In the genomic region with DNA sequence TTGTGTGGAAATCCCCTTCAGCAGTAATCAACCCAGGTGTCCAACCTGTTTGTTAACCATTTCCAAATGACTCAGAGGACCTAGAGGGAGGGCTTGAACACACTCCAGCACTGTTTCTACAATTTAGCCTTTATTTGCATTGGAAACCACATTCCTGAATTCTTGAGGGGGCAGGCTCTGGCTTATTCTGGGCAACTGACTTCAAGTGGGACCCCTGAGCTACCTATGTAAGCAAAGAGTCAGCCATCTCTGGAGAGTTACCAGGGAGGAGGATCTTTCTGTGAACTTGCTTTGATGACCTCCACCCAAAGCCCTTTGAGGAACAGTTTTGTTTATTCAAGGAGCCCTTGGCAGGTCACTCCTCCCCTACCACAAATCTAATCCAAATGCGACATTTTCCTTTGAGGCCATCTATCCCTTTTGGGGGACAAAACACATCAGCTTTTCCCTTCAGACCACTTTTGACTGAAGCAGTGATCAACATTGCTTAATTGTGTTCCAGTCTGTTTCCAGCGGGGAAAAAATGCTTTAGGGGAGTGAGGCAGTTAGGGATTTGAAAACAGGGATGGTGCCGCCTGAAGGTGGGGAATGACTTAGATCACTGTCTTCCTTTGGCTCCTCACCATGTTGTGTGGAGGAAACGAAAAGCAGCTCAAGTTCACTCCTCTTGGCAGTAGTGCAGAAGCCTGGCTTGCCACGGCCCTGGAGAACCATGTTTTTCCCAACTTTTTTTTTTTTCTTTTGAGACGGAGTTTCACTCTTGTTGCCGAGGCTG, we compare ENCODE assay signal across 8 cellular contexts. TPM values are rescaled to one million over a fixed set of nuclear protein-coding genes. Genes with fewer than 3 reads are reported as not detected.
DNase-seq lines count a peak whose midpoint lies in the region; ATAC-seq and TF ChIP-seq lines count a peak whose summit lies in the region.

No MANE protein-coding gene starts in this region.

- no peaks in the 10 kb centered on the region for H3K27me3 ChIP-seq in left ventricle myocardium inferior (ENCODE audit: low read depth)
- no peaks in the 10 kb centered on the region for H3K27me3 ChIP-seq in spleen (replicated peaks in 1 of 7)
- no peaks in the 10 kb centered on the region for H3K27me3 ChIP-seq in BE2C

- H3K27ac ChIP-seq in left ventricle myocardium inferior (replicated peaks) (peak overlapping the region; percentile 83), spleen (peak overlapping the region; percentile 66 to 92 (median 82))

- peaks cover 48% of the 10 kb centered on the region for H3K4me1 Mint-ChIP-seq in activated T-helper 2 cell treated with anti-CD3 and anti-CD28 coated beads, Interferon-gamma antibody, Interleukin-2, Interleukin-4, amounts not matched to agents 10 μg/mL and 5 μg/mL and 100 μg/mL, durations not matched to agents 14 hours and 24 hours and 36 hours (ENCODE audit: low read depth)

- H3K4me3 ChIP-seq in left ventricle myocardium inferior (peak overlapping the region; percentile 30), spleen (no peak overlapping the region), BE2C (ENCODE audit: low read depth, low read length) (no peak overlapping the region)

- peaks cover 19% of the 10 kb centered on the region for H3K36me3 Mint-ChIP-seq in activated T-helper 2 cell treated with anti-CD3 and anti-CD28 coated beads, Interferon-gamma antibody, Interleukin-2, Interleukin-4, amounts not matched to agents 10 μg/mL and 5 μg/mL and 100 μg/mL, durations not matched to agents 14 hours and 24 hours and 36 hours (ENCODE audit: low read depth)

- 50 to 75% (median 63%) methylated on average over 7 of the region's 7 CpGs for WGBS in spleen, 5 donors

- DNase-seq in G401 (ENCODE audit: low spot score) (peak; percentile 42), NCI-H1048 (lab: John Stamatoyannopoulos, UW) (peak; percentile 79), left ventricle myocardium inferior (peak; percentile 41), spleen (no peak), BE2C (no peak)
- DNase-seq in activated T-helper 2 cell treated with anti-CD3 and anti-CD28 coated beads, Interferon-gamma antibody, Interleukin-2, Interleukin-4, amounts not matched to agents 10 μg/mL and 5 μg/mL and 100 μg/mL, durations not matched to agents 14 hours and 24 hours and 36 hours (ENCODE audit: low spot score), result no peak

- H3K27ac Mint-ChIP-seq in activated T-helper 2 cell treated with anti-CD3 and anti-CD28 coated beads, Interferon-gamma antibody, Interleukin-2, Interleukin-4, amounts not matched to agents 10 μg/mL and 5 μg/mL and 100 μg/mL, durations not matched to agents 14 hours and 24 hours and 36 hours, result peak overlapping the region; percentile 69

- TF ChIP-seq POLR2A in spleen (IDR thresholded peaks at IDR 0.05), result peak in 1 of 3 donors; percentile 20

- H3K36me3 ChIP-seq in left ventricle myocardium inferior (peaks cover 4% of the 10 kb centered on the region), spleen (peaks cover 0 to 16% (median 1%) of the 10 kb centered on the region in 6 donors), BE2C (peaks cover 5% of the 10 kb centered on the region; the same call in 1 of the 2 replicates)

- peaks cover 35% of the 10 kb centered on the region for H3K4me1 ChIP-seq in left ventricle myocardium inferior
- peaks cover 36 to 100% (median 63%) of the 10 kb centered on the region in 6 donors for H3K4me1 ChIP-seq in spleen
- H3K4me1 ChIP-seq in BE2C, result no peaks in the 10 kb centered on the region

- H3K4me3 Mint-ChIP-seq in activated T-helper 2 cell treated with anti-CD3 and anti-CD28 coated beads, Interferon-gamma antibody, Interleukin-2, Interleukin-4, amounts not matched to agents 10 μg/mL and 5 μg/mL and 100 μg/mL, durations not matched to agents 14 hours and 24 hours and 36 hours (ENCODE audit: low read depth), result peak overlapping the region; percentile 35

- TF ChIP-seq CTCF in left ventricle myocardium inferior (IDR thresholded peaks at IDR 0.05; ENCODE audit: borderline replicate concordance) (no peak), spleen (IDR thresholded peaks at IDR 0.05 in 8 of 11, conservative IDR thresholded peaks at IDR 0.05 in 3 of 11) (no peak), BE2C (IDR thresholded peaks at IDR 0.05; ENCODE audit: low read depth, low read length) (no peak)

- H3K9me3 Mint-ChIP-seq in activated T-helper 2 cell treated with anti-CD3 and anti-CD28 coated beads, Interferon-gamma antibody, Interleukin-2, Interleukin-4, amounts not matched to agents 10 μg/mL and 5 μg/mL and 100 μg/mL, durations not matched to agents 14 hours and 24 hours and 36 hours, result no peaks in the 10 kb centered on the region

- in situ Hi-C loops in G401 (cut with HindIII; ENCODE audit: low sequenced_read_pairs), result loop anchor here (10.0 kb wide), 1 partner anchor 92 kb away; no protein-coding TSS in a partner anchor

- intact Hi-C loops in activated T-helper 2 cell treated with anti-CD3 and anti-CD28 coated beads, Interferon-gamma antibody, Interleukin-2, Interleukin-4, amounts not matched to agents 10 μg/mL and 5 μg/mL and 100 μg/mL, durations not matched to agents 14 hours and 24 hours and 36 hours (cut with micrococcal nuclease), result loop anchor here (5.0 kb wide), 1 partner anchor 139 kb away; a partner anchor contains a TSS
- intact Hi-C loops in left ventricle myocardium inferior (cut with micrococcal nuclease) (no loop called here), spleen (cut with DNase I; ENCODE audit: low total_unique reads) (no loop called here)

- no peaks in the 10 kb centered on the region for H3K9me3 ChIP-seq in left ventricle myocardium inferior (replicated peaks)
- no peaks in the 10 kb centered on the region for H3K9me3 ChIP-seq in spleen
- H3K9me3 ChIP-seq in BE2C, result no peaks in the 10 kb centered on the region

- ATAC-seq in GM21529 (IDR thresholded peaks at IDR 0.05; ENCODE audit: unreplicated experiment), result peak; percentile 44
- no peak for ATAC-seq in HG02571 (IDR thresholded peaks at IDR 0.05; ENCODE audit: unreplicated experiment)

- no peaks in the 10 kb centered on the region for H3K27me3 Mint-ChIP-seq in activated T-helper 2 cell treated with anti-CD3 and anti-CD28 coated beads, Interferon-gamma antibody, Interleukin-2, Interleukin-4, amounts not matched to agents 10 μg/mL and 5 μg/mL and 100 μg/mL, durations not matched to agents 14 hours and 24 hours and 36 hours (ENCODE audit: low read depth)

RNA-seq across cellular contexts. Expression of a gene that starts 46.2 kb away (rescaled TPM):
- 16.7 and 24.0 TPM in 2 replicates for total RNA-seq in G401 (2014; rRNA removed; shearing (Covaris generic))
- total RNA-seq in activated T-helper 2 cell treated with anti-CD3 and anti-CD28 coated beads, Interferon-gamma antibody, Interleukin-2, Interleukin-4, amounts not matched to agents 10 μg/mL and 5 μg/mL and 100 μg/mL, durations not matched to agents 14 hours and 24 hours and 36 hours, result 8.2 and 9.3 TPM in 2 replicates
- total RNA-seq in left ventricle myocardium inferior (7.8 TPM), spleen (10 to 100 TPM in 6 of 7 donors, 1 to 10 TPM in 1; 9.9 to 25.4 (median 11.3) TPM)
- polyA plus RNA-seq in spleen, result 1 to 10 TPM; 6.0 to 8.8 (median 7.7) TPM
- 6.3 TPM for polyA plus RNA-seq in BE2C (2012; ENCODE audit: insufficient read depth, insufficient read length, low read depth)

RNA-seq across cellular contexts. Expression of a gene that starts 46.3 kb away (rescaled TPM):
- 16.6 and 23.0 TPM in 2 replicates for total RNA-seq in G401 (2014; rRNA removed; shearing (Covaris generic))
- total RNA-seq in activated T-helper 2 cell treated with anti-CD3 and anti-CD28 coated beads, Interferon-gamma antibody, Interleukin-2, Interleukin-4, amounts not matched to agents 10 μg/mL and 5 μg/mL and 100 μg/mL, durations not matched to agents 14 hours and 24 hours and 36 hours, result 65.9 and 70.1 TPM in 2 replicates
- total RNA-seq in left ventricle myocardium inferior (20.3 TPM), spleen (10 to 100 TPM; 38.9 to 51.5 (median 49.5) TPM)
- polyA plus RNA-seq in spleen, result 10 to 100 TPM in 1 of 3 donors, 1 to 10 TPM in 2; 8.2 to 13.2 (median 9.8) TPM
- polyA plus RNA-seq in BE2C (2012; ENCODE audit: insufficient read depth, insufficient read length, low read depth), result 30.9 TPM

Comparison
In these comparisons a context has a peak if more than half of its experiments do, and no peak if none do; other contexts are left out.
1. DNase-seq: peak in G401 (single experiment), NCI-H1048 (single experiment) and left ventricle myocardium inferior (single experiment); none in activated T-helper 2 cell treated with anti-CD3 and anti-CD28 coated beads, Interferon-gamma antibody, Interleukin-2, Interleukin-4, amounts not matched to agents 10 μg/mL and 5 μg/mL and 100 μg/mL, durations not matched to agents 14 hours and 24 hours and 36 hours (single experiment), spleen (single experiment) and BE2C (single experiment).